Comparison of ENCODE assay signal across 33 cellular contexts in the genomic region with DNA sequence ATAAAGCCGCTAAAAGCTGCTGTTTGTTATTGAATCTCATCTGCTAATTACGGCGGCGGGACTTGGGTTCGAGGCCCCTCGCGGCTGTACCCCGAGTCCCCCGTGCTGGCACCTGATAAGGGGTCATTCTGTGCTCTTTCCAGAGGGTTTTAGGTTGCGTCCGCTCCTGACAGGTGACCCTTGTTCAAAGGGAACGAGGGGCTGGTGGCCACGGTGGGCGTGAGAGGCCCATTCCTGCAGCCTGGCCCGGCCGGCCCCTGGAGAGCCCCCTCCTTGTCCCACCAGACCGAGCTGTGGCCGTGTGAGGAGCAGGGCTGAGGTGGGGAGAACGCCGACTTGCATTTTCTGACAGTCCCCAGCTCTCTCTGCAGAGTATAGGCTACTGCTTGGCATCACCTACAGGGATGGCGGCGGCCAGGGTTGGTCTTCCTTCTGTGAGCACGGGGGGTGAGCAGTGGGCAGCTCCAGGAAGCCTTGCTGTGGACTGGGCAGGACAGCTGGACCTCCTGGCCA. TPM values are rescaled to one million over a fixed set of nuclear protein-coding genes. Genes with fewer than 3 reads are reported as not detected.
"Had no signal": no experiment of that assay in that cellular context is flagged by ENCODE, and none has a peak within 500 bp of the region (broad histone marks: within the 10 kb centered on the region; RNA-seq: fewer than 3 reads in every experiment).

No MANE protein-coding gene starts in this region.

- H3K27ac ChIP-seq: ovary, parathyroid adenoma, psoas muscle, skin epidermis, spleen, suprapubic skin, testis, thyroid gland, transverse colon, upper lobe of right lung, uterus had no signal

- H3K9ac ChIP-seq: parathyroid adenoma had no signal

- DNase-seq: naive B cell; naive thymus-derived CD8-positive, alpha-beta T cell; nephron progenitor cell; occipital lobe; ovary; posterior cingulate gyrus; psoas muscle; spleen; stimulated activated CD4-positive, alpha-beta T cell treated with anti-CD3 and anti-CD28 coated beads, Interleukin-12 subunit alpha, Interleukin-12 subunit beta, amount 100 ng/mL, for 4 hours; stimulated activated CD4-positive, alpha-beta T cell treated with anti-CD3 and anti-CD28 coated beads, Interleukin-1b, Interleukin-23, amount 100 ng/mL, for 48 hours; stimulated activated CD4-positive, alpha-beta T cell treated with anti-CD3 and anti-CD28 coated beads, Interleukin-4, amount 100 ng/mL, for 1 hour; stimulated activated CD4-positive, alpha-beta T cell treated with anti-CD3 and anti-CD28 coated beads, Interleukin-4, amount 100 ng/mL, for 4 hours; stimulated activated CD8-positive, alpha-beta memory T cell treated with anti-CD3 and anti-CD28 coated beads, Interleukin-4, amount 100 ng/mL, for 48 hours; stimulated activated naive CD4-positive, alpha-beta T cell; stimulated activated naive CD8-positive, alpha-beta T cell treated with anti-CD3 and anti-CD28 coated beads, Interleukin-15, amount 100 ng/mL, for 72 hours; stimulated activated naive CD8-positive, alpha-beta T cell treated with anti-CD3 and anti-CD28 coated beads, Interleukin-15, Interleukin-2, amounts not matched to agents 100 U/mL and 50 U/mL, for 24 hours; testis; thyroid gland; transverse colon; upper lobe of right lung; uterus had no signal

- H3K27me3 ChIP-seq: ovary, testis, thyroid gland, uterus had no signal

- H2AFZ ChIP-seq: parathyroid adenoma had no signal

- H3K4me3 ChIP-seq: ovary, psoas muscle, skin epidermis, smooth muscle cell, spleen, suprapubic skin, testis, thyroid gland, transverse colon, upper lobe of right lung, uterus had no signal

- H3K9me3 ChIP-seq: ovary, psoas muscle, spleen, suprapubic skin, testis, thyroid gland, transverse colon, upper lobe of right lung, uterus had no signal

- H3K4me2 ChIP-seq: smooth muscle cell had no signal

- H3K36me3 ChIP-seq: ovary, spleen, suprapubic skin, thyroid gland, transverse colon, upper lobe of right lung, uterus had no signal

- H3K4me1 ChIP-seq: parathyroid adenoma, psoas muscle, spleen, suprapubic skin, testis, transverse colon, uterus had no signal

RNA-seq across cellular contexts. Expression of a gene that starts 12.2 kb away (rescaled TPM):
- total RNA-seq: naive thymus-derived CD8-positive, alpha-beta T cell; natural killer cell treated with Interleukin-12 subunit alpha and Interleukin-12 subunit beta and Interleukin-15 and Interleukin-18, amount 100 ng/mL, for 72 hours had no signal
- polyA plus RNA-seq: naive thymus-derived CD8-positive, alpha-beta T cell had no signal

RNA-seq across cellular contexts. Expression of a gene that starts 60.0 kb away (rescaled TPM):
- total RNA-seq: naive thymus-derived CD8-positive, alpha-beta T cell; natural killer cell treated with Interleukin-12 subunit alpha and Interleukin-12 subunit beta and Interleukin-15 and Interleukin-18, amount 100 ng/mL, for 72 hours; neural crest cell; occipital lobe; osteoblast; ovary; progenitor cell of endocrine pancreas; psoas muscle; renal cortical epithelial cell; right cardiac atrium; sciatic nerve; smooth muscle cell; spleen; suprapubic skin; transverse colon; upper lobe of right lung; urinary bladder; uterus had no signal
- polyA plus RNA-seq: naive thymus-derived CD8-positive, alpha-beta T cell; ovary; psoas muscle; right cardiac atrium; smooth muscle cell; spleen; urinary bladder had no signal
